14 cellular contexts compared by ENCODE assay signal in genomic region chr22:41387341-41387740, GRCh38. TPM values are rescaled to one million over a fixed set of nuclear protein-coding genes. Genes with fewer than 3 reads are reported as not detected.
A peak's percentile ranks its signal among the peaks of the same experiment; 100 is the strongest.
DNase-seq lines count a peak whose midpoint lies in the region; ATAC-seq and TF ChIP-seq lines count a peak whose summit lies in the region.
"Had no signal": no experiment of that assay in that cellular context is flagged by ENCODE, and none has a peak within 500 bp of the region (broad histone marks: within the 10 kb centered on the region; RNA-seq: fewer than 3 reads in every experiment).

No MANE protein-coding gene starts in this region.

- intact Hi-C loops in dorsolateral prefrontal cortex (cut with DNase I) = no loop called here

- H3K27me3 ChIP-seq in dorsolateral prefrontal cortex = no peaks in the 10 kb centered on the region
- H3K27me3 ChIP-seq in tibial nerve = no peaks in the 10 kb centered on the region
- H3K27me3 ChIP-seq: BLaER1 treated with 17β-estradiol and CSF1 and Interleukin-3, amounts not matched to agents 10 nM and 100 nM had no signal

- H3K4me1 ChIP-seq in tibial nerve = peaks cover 0 to 44% (median 23%) of the 10 kb centered on the region in 4 donors

- no peak for ATAC-seq in GM21576 (IDR thresholded peaks at IDR 0.05; ENCODE audit: unreplicated experiment)
- ATAC-seq: CD8-positive, alpha-beta T cell; HepG2 had no signal

- peak; percentile 2 for DNase-seq in H4 (ENCODE audit: low spot score)
- peak; percentile 47 for DNase-seq in UCSD-AML1 (lab: John Stamatoyannopoulos, UW; ENCODE audit: unreplicated experiment)
- DNase-seq in dorsolateral prefrontal cortex = peak in 1 of 10 donors; percentile 78
- peak in 3 of 49 donors; percentile 14 to 69 (median 44) for DNase-seq in substantia nigra (lab: John Stamatoyannopoulos, UW)
- DNase-seq in tibial nerve (ENCODE audit: low spot score in 2 of 2) = no peak
- no peak for DNase-seq in NK-92 (lab: John Stamatoyannopoulos, UW; ENCODE audit: unreplicated experiment)
- DNase-seq: Calu3; CD8-positive, alpha-beta T cell; DMS79 treated with DMSO at 0.1 percent for 48 hours; GOT3; H9 had no signal

- H3K4me3 ChIP-seq in dorsolateral prefrontal cortex (no peak overlapping the region), tibial nerve (no peak overlapping the region)
- H3K4me3 ChIP-seq: BLaER1 treated with 17β-estradiol and CSF1 and Interleukin-3, amounts not matched to agents 10 nM and 100 nM had no signal

- peaks cover 0 to 55% (median 16%) of the 10 kb centered on the region in 3 donors for H3K36me3 ChIP-seq in tibial nerve

- TF ChIP-seq CTCF in dorsolateral prefrontal cortex (IDR thresholded peaks at IDR 0.05 in 54 of 56, conservative IDR thresholded peaks at IDR 0.05 in 2 of 56; ENCODE audit: low read depth in 1 of 56, partially characterized antibody in 56 of 56) (no peak), tibial nerve (IDR thresholded peaks at IDR 0.05) (no peak)

- H3K27ac ChIP-seq in dorsolateral prefrontal cortex (peak overlapping the region in 32 of 59 donors; percentile 1 to 58 (median 28)), substantia nigra (ENCODE audit: low read depth, low read length, poor library complexity, severe bottlenecking) (peak overlapping the region; percentile 35), tibial nerve (peak overlapping the region in 2 of 4 donors; percentile 28 to 46)
- H3K27ac ChIP-seq: BLaER1 treated with 17β-estradiol and CSF1 and Interleukin-3, amounts not matched to agents 10 nM and 100 nM had no signal

- WGBS in tibial nerve, 2 donors = 87 to 92% methylated on average over 7 of the region's 7 CpGs

- no peaks in the 10 kb centered on the region for H3K9me3 ChIP-seq in tibial nerve
- H3K9me3 ChIP-seq: BLaER1 treated with 17β-estradiol and CSF1 and Interleukin-3, amounts not matched to agents 10 nM and 100 nM had no signal

- TF ChIP-seq EP300 in tibial nerve (IDR thresholded peaks at IDR 0.05) = no peak

- TF ChIP-seq POLR2A in tibial nerve (IDR thresholded peaks at IDR 0.05) = no peak

RNA-seq across cellular contexts. Expression of gene TEF, which starts 5.6 kb away (rescaled TPM):
- 8.6 and 11.0 TPM in 2 replicates for total RNA-seq in H4 (2014; rRNA removed; shearing (Covaris generic))
- total RNA-seq in dorsolateral prefrontal cortex = 100 to 1,000 TPM in 77 of 120 experiments, 10 to 100 TPM in 43; 47.8 to 173 (median 111) TPM
- total RNA-seq in tibial nerve = 10 to 100 TPM; 20.1 to 49.4 (median 43.9) TPM

RNA-seq across cellular contexts. Expression of gene TOB2, which starts 59.3 kb away (rescaled TPM):
- total RNA-seq in H4 (2014; rRNA removed; shearing (Covaris generic)) = 8.6 and 10.4 TPM in 2 replicates
- 100 to 1,000 TPM in 4 of 120 experiments, 10 to 100 TPM in 116; 33.6 to 113 (median 52.3) TPM for total RNA-seq in dorsolateral prefrontal cortex
- total RNA-seq in tibial nerve = 10 to 100 TPM; 50.8 to 67.3 (median 56.9) TPM

Comparison
In these comparisons a context has a peak if more than half of its experiments do, and no peak if none do; other contexts are left out.
1. DNase-seq: peak in H4 (single experiment) and UCSD-AML1 (single experiment); none in tibial nerve (0 of 2) and NK-92 (single experiment).